12 cellular contexts compared by ENCODE assay signal in the genomic region with DNA sequence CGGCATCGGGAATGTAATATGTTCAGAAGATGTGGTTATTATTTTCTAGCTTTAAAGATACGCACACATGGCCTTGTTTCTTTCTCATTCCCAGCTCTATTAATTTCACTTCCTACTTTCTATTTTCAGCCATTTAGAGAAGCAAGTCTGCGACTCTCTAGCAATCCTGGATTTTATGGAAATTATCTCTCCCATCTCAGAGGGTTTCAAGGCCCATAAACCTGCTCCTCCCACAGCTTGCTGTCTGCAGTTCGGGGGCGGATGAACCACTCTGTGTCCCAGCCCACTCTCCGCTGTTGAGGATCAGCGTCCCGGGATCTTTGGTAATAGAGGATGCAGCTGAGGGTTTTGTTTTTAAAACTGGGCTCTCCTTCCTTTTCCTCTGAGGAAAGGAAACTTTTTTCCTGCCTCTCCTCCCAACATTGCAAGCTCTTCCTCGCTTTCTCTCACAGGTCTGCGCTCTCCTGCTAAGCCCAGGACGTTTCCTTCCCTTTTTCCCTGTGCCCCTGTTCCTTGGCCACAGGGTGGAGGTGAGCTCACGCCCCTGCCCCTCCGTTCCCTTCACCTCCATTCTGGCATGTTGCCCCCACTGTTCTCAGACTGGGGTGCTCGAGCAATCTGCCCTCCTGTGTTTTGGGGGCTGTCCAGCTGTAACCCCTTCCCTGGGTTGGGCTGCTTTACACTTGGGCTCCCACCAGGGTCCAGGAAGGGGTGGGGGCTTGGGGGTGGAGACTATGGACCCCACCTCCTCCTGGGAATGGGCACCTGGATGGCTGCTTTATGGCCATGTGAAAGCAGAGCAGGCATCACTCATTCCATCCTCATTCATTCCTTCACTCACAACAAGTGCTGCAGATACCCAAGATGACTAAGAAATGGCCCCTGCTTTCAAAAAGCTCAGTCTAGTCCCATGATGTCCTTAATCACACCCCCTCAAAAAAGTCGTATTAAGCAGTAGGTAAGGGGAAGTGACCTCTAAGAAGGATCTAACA.
A peak's percentile ranks its signal among the peaks of the same experiment; 100 is the strongest.
DNase-seq lines count a peak whose midpoint lies in the region; ATAC-seq and TF ChIP-seq lines count a peak whose summit lies in the region.
"Had no signal": no experiment of that assay in that cellular context is flagged by ENCODE, and none has a peak within 500 bp of the region (broad histone marks: within the 10 kb centered on the region; RNA-seq: fewer than 3 reads in every experiment).

No MANE protein-coding gene starts in this region.

- TF ChIP-seq CTCF in HFF-Myc (IDR thresholded peaks at IDR 0.05; ENCODE audit: low read depth, low read length, missing control alignments) (no peak), nephron (IDR thresholded peaks at IDR 0.05; ENCODE audit: unreplicated experiment in 3 of 3) (no peak)

- ATAC-seq in GM19328 (IDR thresholded peaks at IDR 0.05; ENCODE audit: unreplicated experiment) (no peak), HG03457 (IDR thresholded peaks at IDR 0.05; ENCODE audit: unreplicated experiment) (no peak)
- ATAC-seq: HCT116 had no signal

- DNase-seq in Ammon's horn (ENCODE audit: low spot score) (peak; percentile 10), HFF-Myc (ENCODE audit: extremely low read depth, low read depth) (no peak), cerebellar cortex (ENCODE audit: low spot score) (peak; percentile 50), NCI-H1105 (lab: John Stamatoyannopoulos, UW) (no peak), NCI-H146 (lab: John Stamatoyannopoulos, UW) (no peak)
- DNase-seq: activated T-cell treated with anti-CD3 and anti-CD28 coated beads, Interleukin-2, amount 50 U/mL, for 4 hours had no signal

- no peaks in the 10 kb centered on the region for H3K36me3 Mint-ChIP-seq in nephron (ENCODE audit: low read depth)

- peaks cover 3% of the 10 kb centered on the region for H3K9me3 Mint-ChIP-seq in nephron
- H3K9me3 Mint-ChIP-seq: activated T-cell treated with anti-CD3 and anti-CD28 coated beads, Interleukin-2, amount 50 U/mL, for 4 hours had no signal

- peak overlapping the region; percentile 51 to 61 (median 57) for H3K27ac Mint-ChIP-seq in nephron

- H3K27me3 Mint-ChIP-seq in nephron (ENCODE audit: low read depth), result peaks cover 6% of the 10 kb centered on the region

- 0 out of 2 replicates have a peak overlapping the region, but pooled peaks have one; percentile 3 for H3K4me3 ChIP-seq in HFF-Myc (replicated peaks; ENCODE audit: low read depth, low read length)
- H3K4me3 ChIP-seq: cardiac muscle cell had no signal

- H3K4me1 Mint-ChIP-seq in nephron, result peaks cover 13% of the 10 kb centered on the region

- H3K4me3 Mint-ChIP-seq in nephron, result peak overlapping the region; percentile 2 to 40 (median 31)
- H3K4me3 Mint-ChIP-seq: activated T-cell treated with anti-CD3 and anti-CD28 coated beads, Interleukin-2, amount 50 U/mL, for 4 hours; neural crest cell had no signal

Comparison
In these comparisons a context has a peak if more than half of its experiments do, and no peak if none do; other contexts are left out.
1. DNase-seq: peak in Ammon's horn (single experiment) and cerebellar cortex (single experiment); none in HFF-Myc (single experiment), NCI-H1105 (single experiment) and NCI-H146 (single experiment).